ENCODE assay signal across 1 cellular context in the genomic region with DNA sequence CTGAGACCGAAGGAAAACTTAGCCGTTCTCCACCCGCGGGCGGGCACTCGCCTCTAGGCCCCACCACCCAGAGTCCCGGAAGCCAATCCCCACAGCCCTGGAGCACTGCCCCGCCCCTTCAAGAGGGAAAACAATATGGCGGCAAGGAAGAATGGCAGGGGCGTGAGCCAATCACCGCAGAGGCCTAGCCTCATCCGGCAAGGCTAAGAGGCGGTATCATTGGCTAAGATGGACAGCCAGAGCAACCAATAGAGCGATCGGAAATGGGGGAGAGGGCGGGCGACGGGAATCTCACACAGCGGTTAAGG.
TF ChIP-seq lines count a peak whose summit lies in the region.

No MANE protein-coding gene starts in this region.

TF ChIP-seq in SK-N-SH, 30 proteins besides CTCF, POLR2A, EP300 and RAD21 (continued from another document):
- TF ChIP-seq, protein P1, sequence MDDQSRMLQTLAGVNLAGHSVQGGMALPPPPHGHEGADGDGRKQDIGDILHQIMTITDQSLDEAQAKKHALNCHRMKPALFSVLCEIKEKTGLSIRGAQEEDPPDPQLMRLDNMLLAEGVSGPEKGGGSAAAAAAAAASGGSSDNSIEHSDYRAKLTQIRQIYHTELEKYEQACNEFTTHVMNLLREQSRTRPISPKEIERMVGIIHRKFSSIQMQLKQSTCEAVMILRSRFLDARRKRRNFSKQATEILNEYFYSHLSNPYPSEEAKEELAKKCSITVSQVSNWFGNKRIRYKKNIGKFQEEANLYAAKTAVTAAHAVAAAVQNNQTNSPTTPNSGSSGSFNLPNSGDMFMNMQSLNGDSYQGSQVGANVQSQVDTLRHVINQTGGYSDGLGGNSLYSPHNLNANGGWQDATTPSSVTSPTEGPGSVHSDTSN (IDR thresholded peaks at IDR 0.05) = peak; percentile 100
- TF ChIP-seq NFIC (IDR thresholded peaks at IDR 0.05; ENCODE audit: borderline replicate concordance) (no peak), TEAD4 (IDR thresholded peaks at IDR 0.05; ENCODE audit: borderline replicate concordance, insufficient read depth) (no peak), FOSL2 (IDR thresholded peaks at IDR 0.05; ENCODE audit: borderline replicate concordance, low read depth) (no peak), ELF1 (IDR thresholded peaks at IDR 0.05) (peak; percentile 50; the same call in 1 of the 2 replicates), YY1 (IDR thresholded peaks at IDR 0.05; ENCODE audit: low read depth) (peak; percentile 91), RCOR1 (IDR thresholded peaks at IDR 0.05; ENCODE audit: low read length) (no peak), FOXJ3 (CRISPR knock-in tag; IDR thresholded peaks at IDR 0.05) (no peak), SMC3 (IDR thresholded peaks at IDR 0.05; ENCODE audit: low read depth, low read length) (no peak), TCF12 (IDR thresholded peaks at IDR 0.05) (no peak), FOXM1 (IDR thresholded peaks at IDR 0.05; ENCODE audit: low read depth) (no peak), SIN3A (IDR thresholded peaks at IDR 0.05; ENCODE audit: borderline replicate concordance, low read depth, low read length) (peak; percentile 31; the same call in 1 of the 2 replicates), GABPA (IDR thresholded peaks at IDR 0.05; ENCODE audit: low read depth) (peak; percentile 76), POLR2AphosphoS5 (IDR thresholded peaks at IDR 0.05; ENCODE audit: low read depth, low read length) (peak; percentile 30; the same call in 1 of the 2 replicates), CHD2 (IDR thresholded peaks at IDR 0.05; ENCODE audit: low read length, partially characterized antibody) (peak; percentile 81), MEF2A (IDR thresholded peaks at IDR 0.05; ENCODE audit: borderline replicate concordance, low read depth) (no peak), RFX5 (IDR thresholded peaks at IDR 0.05; ENCODE audit: low read length) (peak; percentile 68; the same call in 1 of the 2 replicates), MXI1 (IDR thresholded peaks at IDR 0.05; ENCODE audit: low read depth, low read length) (peak; percentile 64; the same call in 1 of the 2 replicates), RXRA (IDR thresholded peaks at IDR 0.05; ENCODE audit: borderline replicate concordance, low read depth) (no peak), GATA2 (CRISPR knock-in tag; IDR thresholded peaks at IDR 0.05) (no peak), JUND (IDR thresholded peaks at IDR 0.05) (no peak), TAF1 (IDR thresholded peaks at IDR 0.05; ENCODE audit: borderline replicate concordance, low read depth, low read length) (peak; percentile 56; the same call in 1 of the 2 replicates), EZH2phosphoT487 (IDR thresholded peaks at IDR 0.05; ENCODE audit: borderline replicate concordance, low read depth) (no peak)
- TF ChIP-seq, protein P2, sequence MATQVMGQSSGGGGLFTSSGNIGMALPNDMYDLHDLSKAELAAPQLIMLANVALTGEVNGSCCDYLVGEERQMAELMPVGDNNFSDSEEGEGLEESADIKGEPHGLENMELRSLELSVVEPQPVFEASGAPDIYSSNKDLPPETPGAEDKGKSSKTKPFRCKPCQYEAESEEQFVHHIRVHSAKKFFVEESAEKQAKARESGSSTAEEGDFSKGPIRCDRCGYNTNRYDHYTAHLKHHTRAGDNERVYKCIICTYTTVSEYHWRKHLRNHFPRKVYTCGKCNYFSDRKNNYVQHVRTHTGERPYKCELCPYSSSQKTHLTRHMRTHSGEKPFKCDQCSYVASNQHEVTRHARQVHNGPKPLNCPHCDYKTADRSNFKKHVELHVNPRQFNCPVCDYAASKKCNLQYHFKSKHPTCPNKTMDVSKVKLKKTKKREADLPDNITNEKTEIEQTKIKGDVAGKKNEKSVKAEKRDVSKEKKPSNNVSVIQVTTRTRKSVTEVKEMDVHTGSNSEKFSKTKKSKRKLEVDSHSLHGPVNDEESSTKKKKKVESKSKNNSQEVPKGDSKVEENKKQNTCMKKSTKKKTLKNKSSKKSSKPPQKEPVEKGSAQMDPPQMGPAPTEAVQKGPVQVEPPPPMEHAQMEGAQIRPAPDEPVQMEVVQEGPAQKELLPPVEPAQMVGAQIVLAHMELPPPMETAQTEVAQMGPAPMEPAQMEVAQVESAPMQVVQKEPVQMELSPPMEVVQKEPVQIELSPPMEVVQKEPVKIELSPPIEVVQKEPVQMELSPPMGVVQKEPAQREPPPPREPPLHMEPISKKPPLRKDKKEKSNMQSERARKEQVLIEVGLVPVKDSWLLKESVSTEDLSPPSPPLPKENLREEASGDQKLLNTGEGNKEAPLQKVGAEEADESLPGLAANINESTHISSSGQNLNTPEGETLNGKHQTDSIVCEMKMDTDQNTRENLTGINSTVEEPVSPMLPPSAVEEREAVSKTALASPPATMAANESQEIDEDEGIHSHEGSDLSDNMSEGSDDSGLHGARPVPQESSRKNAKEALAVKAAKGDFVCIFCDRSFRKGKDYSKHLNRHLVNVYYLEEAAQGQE (IDR thresholded peaks at IDR 0.05; ENCODE audit: low read depth, low read length) = no peak
- TF ChIP-seq, protein P3, sequence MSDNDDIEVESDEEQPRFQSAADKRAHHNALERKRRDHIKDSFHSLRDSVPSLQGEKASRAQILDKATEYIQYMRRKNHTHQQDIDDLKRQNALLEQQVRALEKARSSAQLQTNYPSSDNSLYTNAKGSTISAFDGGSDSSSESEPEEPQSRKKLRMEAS (IDR thresholded peaks at IDR 0.05; ENCODE audit: low read depth) = 0 out of 2 replicates have a peak, but pooled peaks have one; percentile 61
- TF ChIP-seq, protein P4, sequence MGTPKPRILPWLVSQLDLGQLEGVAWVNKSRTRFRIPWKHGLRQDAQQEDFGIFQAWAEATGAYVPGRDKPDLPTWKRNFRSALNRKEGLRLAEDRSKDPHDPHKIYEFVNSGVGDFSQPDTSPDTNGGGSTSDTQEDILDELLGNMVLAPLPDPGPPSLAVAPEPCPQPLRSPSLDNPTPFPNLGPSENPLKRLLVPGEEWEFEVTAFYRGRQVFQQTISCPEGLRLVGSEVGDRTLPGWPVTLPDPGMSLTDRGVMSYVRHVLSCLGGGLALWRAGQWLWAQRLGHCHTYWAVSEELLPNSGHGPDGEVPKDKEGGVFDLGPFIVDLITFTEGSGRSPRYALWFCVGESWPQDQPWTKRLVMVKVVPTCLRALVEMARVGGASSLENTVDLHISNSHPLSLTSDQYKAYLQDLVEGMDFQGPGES (IDR thresholded peaks at IDR 0.05; ENCODE audit: low read depth, low read length) = peak; percentile 86
- TF ChIP-seq, protein P5, sequence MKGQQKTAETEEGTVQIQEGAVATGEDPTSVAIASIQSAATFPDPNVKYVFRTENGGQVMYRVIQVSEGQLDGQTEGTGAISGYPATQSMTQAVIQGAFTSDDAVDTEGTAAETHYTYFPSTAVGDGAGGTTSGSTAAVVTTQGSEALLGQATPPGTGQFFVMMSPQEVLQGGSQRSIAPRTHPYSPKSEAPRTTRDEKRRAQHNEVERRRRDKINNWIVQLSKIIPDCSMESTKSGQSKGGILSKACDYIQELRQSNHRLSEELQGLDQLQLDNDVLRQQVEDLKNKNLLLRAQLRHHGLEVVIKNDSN (IDR thresholded peaks at IDR 0.05; ENCODE audit: borderline replicate concordance, low read depth) = no peak
- TF ChIP-seq, protein P6, sequence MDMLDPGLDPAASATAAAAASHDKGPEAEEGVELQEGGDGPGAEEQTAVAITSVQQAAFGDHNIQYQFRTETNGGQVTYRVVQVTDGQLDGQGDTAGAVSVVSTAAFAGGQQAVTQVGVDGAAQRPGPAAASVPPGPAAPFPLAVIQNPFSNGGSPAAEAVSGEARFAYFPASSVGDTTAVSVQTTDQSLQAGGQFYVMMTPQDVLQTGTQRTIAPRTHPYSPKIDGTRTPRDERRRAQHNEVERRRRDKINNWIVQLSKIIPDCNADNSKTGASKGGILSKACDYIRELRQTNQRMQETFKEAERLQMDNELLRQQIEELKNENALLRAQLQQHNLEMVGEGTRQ (IDR thresholded peaks at IDR 0.05; ENCODE audit: borderline replicate concordance, low read depth, low read length) = no peak
